25 cellular contexts compared by ENCODE assay signal in the genomic region with DNA sequence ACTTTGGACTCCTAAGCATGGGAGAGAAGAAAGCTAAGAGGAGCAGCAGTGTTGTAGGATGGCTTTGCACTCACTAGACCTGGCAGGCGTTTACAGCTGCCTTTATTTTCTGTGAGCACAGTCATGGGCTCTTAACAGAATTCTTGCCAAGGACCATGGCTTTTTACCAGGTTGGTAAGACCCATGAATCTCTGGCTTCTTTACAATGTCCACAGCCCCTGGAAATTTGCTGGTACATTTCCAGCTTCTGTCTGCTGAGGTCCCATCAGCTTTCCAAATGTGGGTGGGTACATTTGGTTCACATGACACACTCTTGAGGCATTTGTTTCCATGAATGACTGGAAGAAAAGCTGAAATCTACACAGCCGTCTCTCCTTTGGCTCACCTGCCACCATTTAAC.
A peak's percentile ranks its signal among the peaks of the same experiment; 100 is the strongest.
DNase-seq lines count a peak whose midpoint lies in the region; ATAC-seq and TF ChIP-seq lines count a peak whose summit lies in the region.
"Had no signal": no experiment of that assay in that cellular context is flagged by ENCODE, and none has a peak within 500 bp of the region (broad histone marks: within the 10 kb centered on the region; RNA-seq: fewer than 3 reads in every experiment).

No MANE protein-coding gene starts in this region.

- H3K27ac ChIP-seq in right cardiac atrium (ENCODE audit: low read length) (no peak overlapping the region), left ventricle myocardium inferior (replicated peaks) (no peak overlapping the region)
- H3K27ac ChIP-seq: A549, adrenal gland, dorsolateral prefrontal cortex, KMS-11 had no signal

- H3K9me3 ChIP-seq in right cardiac atrium (ENCODE audit: control insufficient read depth, low read length) = no peaks in the 10 kb centered on the region
- no peaks in the 10 kb centered on the region for H3K9me3 ChIP-seq in left ventricle myocardium inferior (replicated peaks)
- H3K9me3 ChIP-seq: A549, adrenal gland, BE2C had no signal

- H3K27me3 ChIP-seq in right cardiac atrium (ENCODE audit: control insufficient read depth, insufficient read depth) (no peaks in the 10 kb centered on the region), left ventricle myocardium inferior (ENCODE audit: low read depth) (no peaks in the 10 kb centered on the region)
- H3K27me3 ChIP-seq: adrenal gland, BE2C, dorsolateral prefrontal cortex had no signal

- H3K4me1 ChIP-seq in right cardiac atrium (ENCODE audit: control insufficient read depth, insufficient read depth, low read length) (peaks cover 4% of the 10 kb centered on the region), left ventricle myocardium inferior (peaks cover 20% of the 10 kb centered on the region)
- H3K4me1 ChIP-seq: A549, adrenal gland, BE2C had no signal

- no peak for TF ChIP-seq CTCF in left ventricle myocardium inferior (IDR thresholded peaks at IDR 0.05; ENCODE audit: borderline replicate concordance)

- no peaks in the 10 kb centered on the region for H3K36me3 ChIP-seq in left ventricle myocardium inferior
- H3K36me3 ChIP-seq: adrenal gland, BE2C had no signal

- intact Hi-C loops in right cardiac atrium (cut with DNase I) (no loop called here), left ventricle myocardium inferior (cut with micrococcal nuclease) (no loop called here)

- ATAC-seq in right cardiac atrium (peak; percentile 26 to 38), GM21723 (IDR thresholded peaks at IDR 0.05; ENCODE audit: unreplicated experiment) (no peak), GM18861 (IDR thresholded peaks at IDR 0.05; ENCODE audit: unreplicated experiment) (no peak), GM19395 (IDR thresholded peaks at IDR 0.05; ENCODE audit: unreplicated experiment) (no peak)
- ATAC-seq: A549; activated CD8-positive, alpha-beta T cell treated with anti-CD3 and anti-CD28 coated beads, Interleukin-2, amount 10 ng/mL, durations not matched to agents 7 days and 5 days; naive thymus-derived CD4-positive, alpha-beta T cell; Right ventricle myocardium inferior had no signal

- no peak overlapping the region for H3K4me3 ChIP-seq in right cardiac atrium (ENCODE audit: low read length)
- H3K4me3 ChIP-seq in left ventricle myocardium inferior = no peak overlapping the region
- H3K4me3 ChIP-seq: A549, adrenal gland, dorsolateral prefrontal cortex had no signal

- DNase-seq in right cardiac atrium (no peak), left ventricle myocardium inferior (no peak), cerebellar cortex (ENCODE audit: low spot score) (peak; percentile 50), midbrain (lab: John Stamatoyannopoulos, UW) (peak; percentile 8), SIG-M5 (lab: John Stamatoyannopoulos, UW) (no peak)
- DNase-seq: activated CD4-positive, alpha-beta T cell treated with anti-CD3 and anti-CD28 coated beads for 1 hour; activated CD8-positive, alpha-beta T cell treated with anti-CD3 and anti-CD28 coated beads, Interleukin-2, amount 10 ng/mL, durations not matched to agents 7 days and 5 days; activated naive CD4-positive, alpha-beta T cell; adrenal gland; BE2C; COR-L47; dorsolateral prefrontal cortex; foreskin melanocyte; naive thymus-derived CD4-positive, alpha-beta T cell; NCI-H187 treated with DMSO at 0.1 percent for 48 hours; NCI-H2227 treated with DMSO at 0.1 percent for 48 hours; NCI-H774; retina; stimulated activated CD4-positive, alpha-beta T cell treated with anti-CD3 and anti-CD28 coated beads, Interleukin-4, amount 100 ng/mL, for 4 hours had no signal

- 40% methylated on average over 2 of the region's 2 CpGs for WGBS in right cardiac atrium

Comparison
In these comparisons a context has a peak if more than half of its experiments do, and no peak if none do; other contexts are left out.
1. ATAC-seq: peak in right cardiac atrium (2 of 2); none in GM21723 (single experiment), GM18861 (single experiment) and GM19395 (single experiment).
2. DNase-seq: peak in cerebellar cortex (single experiment) and midbrain (single experiment); none in right cardiac atrium (0 of 3), left ventricle myocardium inferior (single experiment) and SIG-M5 (single experiment).